9 cellular contexts compared by ENCODE assay signal in genomic region chr5:126338516-126339153, GRCh38.
"Had no signal": no experiment of that assay in that cellular context is flagged by ENCODE, and none has a peak within 500 bp of the region (broad histone marks: within the 10 kb centered on the region; RNA-seq: fewer than 3 reads in every experiment).

No MANE protein-coding gene starts in this region.

- H3K4me3 ChIP-seq: body of pancreas, gastrocnemius medialis, heart right ventricle, psoas muscle had no signal

- H3K9me3 ChIP-seq: body of pancreas, gastrocnemius medialis, heart right ventricle, psoas muscle had no signal

- DNase-seq: islet precursor cell, psoas muscle had no signal

- H3K4me1 ChIP-seq: body of pancreas, gastrocnemius medialis, psoas muscle had no signal

- H3K27me3 ChIP-seq: body of pancreas, gastrocnemius medialis had no signal

- H3K27ac Mint-ChIP-seq: activated CD8-positive, alpha-beta T cell treated with anti-CD3 and anti-CD28 coated beads, Interleukin-2, amount 10 ng/mL, durations not matched to agents 7 days and 5 days; activated T-helper 17 cell treated with anti-CD3 and anti-CD28 coated beads, Interleukin-2, amount 50 U/mL, for 72 hours; naive B cell; WTC11 had no signal

- H3K36me3 ChIP-seq: gastrocnemius medialis, heart right ventricle had no signal

- H3K4me3 Mint-ChIP-seq: activated CD8-positive, alpha-beta T cell treated with anti-CD3 and anti-CD28 coated beads, Interleukin-2, amount 10 ng/mL, durations not matched to agents 7 days and 5 days; activated T-helper 17 cell treated with anti-CD3 and anti-CD28 coated beads, Interleukin-2, amount 50 U/mL, for 72 hours; naive B cell; WTC11 had no signal

- ATAC-seq: activated CD8-positive, alpha-beta T cell treated with anti-CD3 and anti-CD28 coated beads, Interleukin-2, amount 10 ng/mL, durations not matched to agents 7 days and 5 days; activated T-helper 17 cell treated with anti-CD3 and anti-CD28 coated beads, Interleukin-2, amount 50 U/mL, for 72 hours; gastrocnemius medialis; WTC11 had no signal

- H3K36me3 Mint-ChIP-seq: naive B cell, WTC11 had no signal

- H3K27me3 Mint-ChIP-seq: activated T-helper 17 cell treated with anti-CD3 and anti-CD28 coated beads, Interleukin-2, amount 50 U/mL, for 72 hours had no signal

- H3K27ac ChIP-seq: body of pancreas, gastrocnemius medialis, heart right ventricle, psoas muscle had no signal

- H3K9me3 Mint-ChIP-seq: activated T-helper 17 cell treated with anti-CD3 and anti-CD28 coated beads, Interleukin-2, amount 50 U/mL, for 72 hours; naive B cell; WTC11 had no signal

- H3K4me1 Mint-ChIP-seq: activated T-helper 17 cell treated with anti-CD3 and anti-CD28 coated beads, Interleukin-2, amount 50 U/mL, for 72 hours; naive B cell had no signal
